In the genomic region with DNA sequence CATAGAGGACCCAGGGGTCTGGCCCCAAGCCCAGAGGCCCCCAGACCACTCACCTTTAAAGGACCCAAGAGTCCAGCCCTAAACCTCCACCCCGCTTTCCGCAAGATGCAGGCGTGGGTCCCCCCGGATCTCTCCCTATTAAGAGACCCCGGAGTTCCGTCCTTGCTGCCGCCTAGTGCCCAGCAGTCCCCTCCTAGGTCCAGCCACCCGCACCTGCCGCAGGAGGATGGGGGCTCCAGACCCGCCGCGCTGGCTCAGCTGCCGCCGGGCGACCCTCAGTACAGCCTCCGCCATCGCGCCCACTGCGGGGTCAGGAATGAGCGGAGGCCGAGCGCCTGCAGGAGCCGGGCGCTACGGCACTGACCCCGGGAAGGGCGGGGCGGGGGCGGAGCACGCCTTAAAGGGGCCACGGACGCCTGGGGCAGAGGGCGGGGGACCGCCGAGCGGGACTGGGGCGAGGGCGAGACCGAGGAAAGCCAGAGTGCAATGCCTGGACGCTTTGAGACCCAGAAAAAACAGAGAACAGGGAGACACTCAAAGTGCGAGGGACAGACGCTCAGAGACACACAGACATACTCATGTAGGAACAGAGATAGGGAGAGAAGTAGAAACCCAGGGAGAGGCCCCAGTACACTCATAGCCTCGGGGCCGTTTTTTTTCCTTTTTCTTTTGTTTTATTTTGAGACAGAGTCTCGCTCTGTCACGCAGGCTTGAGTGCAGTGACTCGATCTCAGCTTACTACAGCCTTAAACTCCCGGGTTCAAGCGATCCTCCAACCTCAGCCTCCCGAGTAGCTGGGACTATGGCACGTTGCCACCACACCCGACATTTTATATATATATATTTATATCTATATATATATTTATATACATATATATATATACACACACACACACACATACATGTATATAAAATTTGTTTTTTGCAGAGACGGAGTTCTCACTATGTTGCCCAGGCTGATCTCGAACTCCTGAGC, we compare ENCODE assay signal across 8 cellular contexts. TPM values are rescaled to one million over a fixed set of nuclear protein-coding genes. Genes with fewer than 3 reads are reported as not detected.
DNase-seq lines count a peak whose midpoint lies in the region; ATAC-seq, FAIRE-seq and TF ChIP-seq lines count a peak whose summit lies in the region.

A gene with protein sequence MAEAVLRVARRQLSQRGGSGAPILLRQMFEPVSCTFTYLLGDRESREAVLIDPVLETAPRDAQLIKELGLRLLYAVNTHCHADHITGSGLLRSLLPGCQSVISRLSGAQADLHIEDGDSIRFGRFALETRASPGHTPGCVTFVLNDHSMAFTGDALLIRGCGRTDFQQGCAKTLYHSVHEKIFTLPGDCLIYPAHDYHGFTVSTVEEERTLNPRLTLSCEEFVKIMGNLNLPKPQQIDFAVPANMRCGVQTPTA (minus strand): TSS at position 318 of the 976 bp plus-strand sequence. CDS start 24 bp downstream, at position 294.

- no peaks in the 10 kb centered on the region for H3K27me3 Mint-ChIP-seq in memory B cell

- H3K18ac ChIP-seq in H1 (ENCODE audit: extremely low read depth, low read length), result peak within 1 kb of the TSS; percentile 78

- H2BK12ac ChIP-seq in H1 (ENCODE audit: low read depth, low read length), result peak within 1 kb of the TSS; percentile 75; the same call in 1 of the 2 replicates

- peaks cover 0 to 11% (median 5%) of the 10 kb centered on the region in 4 experiments; a peak in 6 of 7 replicates for H3K4me1 ChIP-seq in H1 (replicated peaks in 1 of 4; ENCODE audit: control insufficient read depth in 3 of 4, insufficient read depth in 4 of 4, low read length in 3 of 4)

- H3K9me3 Mint-ChIP-seq in memory B cell, result no peaks in the 10 kb centered on the region

- H3K23ac ChIP-seq in H1 (ENCODE audit: insufficient read length), result no peak within 1 kb of the TSS

- H3K14ac ChIP-seq in H1 (ENCODE audit: insufficient read length), result no peak within 1 kb of the TSS

- no peak for TF ChIP-seq CTCF in H1 (IDR thresholded peaks at IDR 0.05; ENCODE audit: control extremely low read depth in 1 of 3, insufficient read depth in 1 of 3, low read depth in 1 of 3, low read length in 3 of 3)

- no peak within 1 kb of the TSS for H2BK20ac ChIP-seq in H1 (ENCODE audit: low read length)

- no peak within 1 kb of the TSS for H2BK15ac ChIP-seq in H1 (ENCODE audit: low read length)

- H2AK5ac ChIP-seq in H1 (ENCODE audit: low read depth, low read length), result no peak within 1 kb of the TSS

- ATAC-seq in HG03175 (IDR thresholded peaks at IDR 0.05; ENCODE audit: unreplicated experiment) (peak; percentile 65), memory B cell (ENCODE audit: low read depth) (peak; percentile 81)

- 0 out of 2 replicates have a peak within 1 kb of the TSS, but pooled peaks have one; percentile 56 for H2AFZ ChIP-seq in H1 (ENCODE audit: low read length)

- H3K27ac Mint-ChIP-seq in memory B cell, result peak within 1 kb of the TSS; percentile 70

- H3K4me1 Mint-ChIP-seq in memory B cell, result peaks cover 28% of the 10 kb centered on the region

- TF ChIP-seq RAD21 in H1 (IDR thresholded peaks at IDR 0.05 in 1 of 2, conservative IDR thresholded peaks at IDR 0.05 in 1 of 2; ENCODE audit: low read depth in 2 of 2, low read length in 2 of 2), result peak in 1 of 2 experiments; percentile 6; a peak in 1 of 4 replicates

- H3K4me3 ChIP-seq in H1 (ENCODE audit: extremely low read depth in 1 of 4, insufficient read depth in 2 of 4, low read depth in 3 of 4, low read length in 4 of 4), result peak within 1 kb of the TSS; percentile 64 to 92 (median 74)

- FAIRE-seq in H1 (lab: Jason Lieb, UNC), result no peak

- no peaks in the 10 kb centered on the region for H3K79me2 ChIP-seq in H1 (ENCODE audit: control insufficient read depth in 1 of 2, insufficient read depth in 2 of 2, low read length in 2 of 2)

- no peaks in the 10 kb centered on the region for H3K36me3 ChIP-seq in H1 (ENCODE audit: control insufficient read depth in 2 of 4, insufficient read depth in 4 of 4, low read length in 3 of 4)

- CTCF ChIA-PET in activated CD8-positive, alpha-beta memory T cell treated with anti-CD3 and anti-CD28 coated beads for 36 hours (lab: Charles Lee), result interaction anchor here (0.7 to 5.1 kb wide), 6 partner anchors 9 to 80 kb away, joined by 3 to 34 read pairs (median 4); no protein-coding TSS in a partner anchor
- CTCF ChIA-PET in H1 (lab: Charles Lee; ENCODE audit: partially characterized antibody), result interaction anchor here (1.0 to 10.0 kb wide), 5 partner anchors 68 to 95 kb away, joined by 3 to 192 read pairs (median 4); a partner anchor contains a TSS

- no peak within 1 kb of the TSS for H4K91ac ChIP-seq in H1 (replicated peaks; ENCODE audit: insufficient read length, low read length)

- H2BK120ac ChIP-seq in H1 (replicated peaks; ENCODE audit: low read depth, low read length), result no peak within 1 kb of the TSS

- peak within 1 kb of the TSS; percentile 11 for H3K56ac ChIP-seq in H1 (replicated peaks; ENCODE audit: insufficient read length, low read depth, low read length)

- no peaks in the 10 kb centered on the region for H3K79me1 ChIP-seq in H1 (ENCODE audit: low read depth, low read length)

- H3K9me3 ChIP-seq in H1 (ENCODE audit: insufficient read depth in 2 of 2, low read depth in 1 of 2, low read length in 1 of 2), result no peaks in the 10 kb centered on the region; a peak in 1 of 4 replicates

- 16% methylated on average over 46 of the region's 54 CpGs; no CpG with 5 or more reads in 1 of the 2 experiments for WGBS in H1 (ENCODE audit: extremely low coverage in 1 of 2, insufficient coverage in 1 of 2, insufficient read length in 1 of 2, insufficient replicate concordance in 2 of 2, low coverage in 1 of 2, low lambda C conversion rate in 2 of 2, missing lambda C conversion rate in 1 of 2), 2 experiments

- H3K9ac ChIP-seq in H1 (replicated peaks in 1 of 4; ENCODE audit: extremely low read depth in 1 of 4, low read depth in 3 of 4, low read length in 3 of 4), result peak within 1 kb of the TSS in 3 of 4 experiments; percentile 10 to 29 (median 28); a peak in 3 of 7 replicates

- H3K27ac ChIP-seq in H1 (ENCODE audit: low read depth, low read length), result no peak within 1 kb of the TSS

- H3K4ac ChIP-seq in H1 (replicated peaks; ENCODE audit: insufficient read length, low read depth, low read length), result no peak within 1 kb of the TSS

- H4K8ac ChIP-seq in H1 (ENCODE audit: extremely low read depth, insufficient read depth, low read length), result no peak within 1 kb of the TSS; the same call in 1 of the 2 replicates

- DNase-seq in NCI-H2227 (lab: John Stamatoyannopoulos, UW; ENCODE audit: unreplicated experiment), result peak; percentile 41
- no peak for DNase-seq in NCI-H2227 treated with DMSO at 0.1 percent for 48 hours (lab: John Stamatoyannopoulos, UW)
- peak; percentile 76 for DNase-seq in NOMO-1 treated with DMSO at 0.1 percent for 48 hours (lab: John Stamatoyannopoulos, UW; ENCODE audit: unreplicated experiment)
- DNase-seq in H1 (ENCODE audit: low read depth in 1 of 2, low spot score in 2 of 2), result peak in 1 of 2 experiments; percentile 92
- DNase-seq in memory B cell (ENCODE audit: low spot score in 2 of 2), result peak in 1 of 2 donors; percentile 58
- DNase-seq in stimulated activated CD8-positive, alpha-beta memory T cell treated with anti-CD3 and anti-CD28 coated beads, Interleukin-15, amount 100 ng/mL, for 1 hour (ENCODE audit: low read depth), result peak; percentile 52

- H3K27me3 ChIP-seq in H1 (replicated peaks in 1 of 4; ENCODE audit: control insufficient read depth in 3 of 4, extremely low read depth in 1 of 4, insufficient read depth in 3 of 4, low read length in 3 of 4), result peaks cover 2 to 14% (median 10%) of the 10 kb centered on the region in 4 experiments

- H3K23me2 ChIP-seq in H1 (ENCODE audit: low read depth, low read length), result peaks cover 15% of the 10 kb centered on the region

- POLR2A ChIA-PET in activated CD8-positive, alpha-beta memory T cell treated with anti-CD3 and anti-CD28 coated beads for 36 hours (lab: Charles Lee), result no interaction called here
- POLR2A ChIA-PET in H1 (lab: Charles Lee; ENCODE audit: partially characterized antibody), result interaction anchor here (0.5 to 1.5 kb wide), 4 partner anchors 25 to 85 kb away, joined by 3 to 4 read pairs (median 4); no protein-coding TSS in a partner anchor

- TF ChIP-seq POLR2A in H1 (IDR thresholded peaks at IDR 0.05; ENCODE audit: control extremely low read depth in 1 of 2, low read depth in 2 of 2, low read length in 2 of 2), result peak in 1 of 2 experiments; percentile 62; a peak in 1 of 3 replicates

- no peaks in the 10 kb centered on the region for H3K36me3 Mint-ChIP-seq in memory B cell

- no peak within 1 kb of the TSS for H4K5ac ChIP-seq in H1 (ENCODE audit: insufficient read length, low read depth, low read length)

- no peak within 1 kb of the TSS for H2BK5ac ChIP-seq in H1 (ENCODE audit: low read depth, low read length)

- peak within 1 kb of the TSS; percentile 92 for H3K4me3 Mint-ChIP-seq in memory B cell

- no peak for TF ChIP-seq EP300 in H1 (IDR thresholded peaks at IDR 0.05; ENCODE audit: borderline replicate concordance in 1 of 2, low read depth in 2 of 2, low read length in 2 of 2)

- peak within 1 kb of the TSS; percentile 80 to 82 for H3K4me2 ChIP-seq in H1 (ENCODE audit: insufficient read depth in 1 of 2, low read depth in 2 of 2, low read length in 2 of 2)

- peaks cover 0 to 1% of the 10 kb centered on the region in 2 experiments for H4K20me1 ChIP-seq in H1 (replicated peaks in 1 of 2; ENCODE audit: control insufficient read depth in 1 of 2, insufficient read depth in 2 of 2, low read length in 2 of 2)

TF ChIP-seq in H1, 55 proteins besides CTCF, POLR2A, EP300 and RAD21 (continues in another document):
- no peak for TF ChIP-seq JUND (IDR thresholded peaks at IDR 0.05; ENCODE audit: low read length)
- TF ChIP-seq SUZ12 (IDR thresholded peaks at IDR 0.05; ENCODE audit: low read length), result no peak; the same call in 1 of the 2 replicates
- no peak for TF ChIP-seq BRCA1 (IDR thresholded peaks at IDR 0.05; ENCODE audit: low read depth, low read length)
- peak; percentile 82 for TF ChIP-seq TAF7 (optimal IDR thresholded peaks at IDR 0.05; ENCODE audit: borderline replicate concordance, low read depth, low read length)
- no peak for TF ChIP-seq SP1 (IDR thresholded peaks at IDR 0.05; ENCODE audit: low read depth, low read length)
- 0 out of 2 replicates have a peak, but pooled peaks have one; percentile 50 for TF ChIP-seq YY1 (IDR thresholded peaks at IDR 0.05; ENCODE audit: low read depth, low read length)
- TF ChIP-seq TAF1 (IDR thresholded peaks at IDR 0.05; ENCODE audit: low read depth, low read length), result peak; percentile 86

RNA-seq across cellular contexts. Expression of the gene that starts here (rescaled TPM):
- total RNA-seq in activated CD8-positive, alpha-beta memory T cell treated with anti-CD3 and anti-CD28 coated beads for 36 hours, result 10 to 100 TPM; 41.6 to 42.0 TPM
- 18.6 and 19.9 TPM in 2 replicates for total RNA-seq in H1 (2021; fragmentation: NEBNext Ultra II Directional; extraction: Animal tissue kit (Norgen Biotek cat#: 25700))
- polyA plus RNA-seq in H1 (2011; rRNA removed), result 92.7 and 96.0 TPM in 2 replicates
- 53.2 TPM for polyA plus RNA-seq in H1 (2011; cell fraction: cytosol; rRNA removed)
- 79.8 TPM for polyA plus RNA-seq in H1 (2011; cell fraction: nucleus; rRNA removed)
- polyA plus RNA-seq in H1 (2012, experiment 1 of 2), result 17.1 to 36.3 TPM (median 33.6 TPM) in 4 replicates
- polyA plus RNA-seq in H1 (2012, experiment 2 of 2), result 32.6 TPM
- polyA plus RNA-seq in H1 (2013, experiment 1 of 2), result 38.2 TPM
- 32.9 TPM for polyA plus RNA-seq in H1 (2013, experiment 2 of 2)
- 30.1 and 31.6 TPM in 2 replicates for polyA minus RNA-seq in H1 (2011; rRNA and poly(A)+ RNA removed)
- 15.7 TPM for polyA minus RNA-seq in H1 (2011; cell fraction: cytosol; rRNA and poly(A)+ RNA removed)
- 10.8 TPM for polyA minus RNA-seq in H1 (2011; cell fraction: nucleus; rRNA and poly(A)+ RNA removed)
